ENCODE assay signal across 12 cellular contexts in the genomic region with DNA sequence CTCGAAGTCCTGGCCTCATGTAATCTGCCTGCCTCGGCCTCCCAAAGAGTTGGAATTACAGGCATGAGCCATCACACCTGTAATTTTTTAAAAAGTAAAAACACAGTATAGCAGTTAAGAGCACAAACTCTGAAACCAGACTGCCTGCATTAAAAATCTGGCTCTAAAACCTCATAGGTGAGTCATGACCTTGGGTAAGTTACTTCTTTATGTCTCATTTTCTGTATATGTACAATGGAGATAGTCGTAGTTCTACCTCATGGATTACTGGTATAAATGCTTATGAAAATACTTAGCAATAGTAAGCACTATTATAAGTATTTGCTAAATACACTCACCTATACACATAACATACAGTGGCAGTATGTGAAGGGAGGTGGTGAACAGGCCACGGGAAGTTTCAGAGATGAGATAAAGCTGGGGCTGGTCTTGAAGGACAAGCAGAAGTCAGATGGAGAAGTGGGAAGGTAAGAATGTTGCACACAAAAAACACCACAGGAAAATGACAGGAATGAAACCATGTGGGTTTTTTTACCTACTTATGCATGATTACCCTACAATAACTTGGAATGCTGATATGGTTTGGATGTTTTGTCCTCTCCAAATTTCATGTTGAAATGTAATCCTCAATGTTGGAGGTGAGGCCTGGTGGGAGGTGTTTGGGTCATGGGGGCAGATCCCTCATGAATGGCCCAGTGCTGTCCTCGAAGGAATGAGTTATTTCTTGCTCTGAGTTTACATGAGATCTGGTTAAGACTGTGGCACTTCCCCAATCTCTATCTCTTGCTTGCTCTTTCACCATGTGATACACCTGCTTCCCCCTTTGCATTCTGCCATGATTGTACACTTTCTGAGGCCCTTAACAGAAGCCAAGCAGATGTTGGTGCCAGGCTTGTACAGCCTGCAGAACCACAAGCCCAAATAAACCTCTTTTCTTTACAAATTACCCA. TPM values are rescaled to one million over a fixed set of nuclear protein-coding genes. Genes with fewer than 3 reads are reported as not detected.
DNase-seq lines count a peak whose midpoint lies in the region; ATAC-seq, FAIRE-seq and TF ChIP-seq lines count a peak whose summit lies in the region.
"Had no signal": no experiment of that assay in that cellular context is flagged by ENCODE, and none has a peak within 500 bp of the region (broad histone marks: within the 10 kb centered on the region; RNA-seq: fewer than 3 reads in every experiment).

No MANE protein-coding gene starts in this region.

- H3K9me2 ChIP-seq in OCI-LY7 (ENCODE audit: insufficient read depth, low read length): no peaks in the 10 kb centered on the region
- no peaks in the 10 kb centered on the region for H3K9me2 ChIP-seq in hepatocyte (replicated peaks; ENCODE audit: insufficient read depth)

- H3K36me3 ChIP-seq in OCI-LY7 (ENCODE audit: insufficient read depth, low read length): peaks cover 5% of the 10 kb centered on the region; the same call in 1 of the 2 replicates
- no peaks in the 10 kb centered on the region for H3K36me3 ChIP-seq in bronchial epithelial cell (ENCODE audit: control insufficient read depth, insufficient read depth, low read length)
- H3K36me3 ChIP-seq in hepatocyte (replicated peaks; ENCODE audit: insufficient read depth, low read depth): no peaks in the 10 kb centered on the region
- H3K36me3 ChIP-seq: breast epithelium, prostate gland had no signal

- H3K27ac Mint-ChIP-seq in activated naive CD4-positive, alpha-beta T cell treated with anti-CD3 and anti-CD28 coated beads, Interleukin-2, amount 50 U/mL, for 24 hours: peak overlapping the region; percentile 55
- peak overlapping the region; percentile 6 to 70 for H3K27ac Mint-ChIP-seq in stimulated activated naive CD8-positive, alpha-beta T cell treated with anti-CD3 and anti-CD28 coated beads, Interleukin-15, amount 100 ng/mL, for 72 hours

- WGBS in hepatocyte (ENCODE audit: low lambda C conversion rate, missing lambda C conversion rate): 84% methylated on average over 5 of the region's 5 CpGs

- H3K4me3 ChIP-seq in OCI-LY7 (ENCODE audit: low read depth, low read length, poor library complexity, severe bottlenecking) (no peak overlapping the region), bronchial epithelial cell (ENCODE audit: low read depth, low read length) (no peak overlapping the region), hepatocyte (no peak overlapping the region)
- H3K4me3 ChIP-seq: breast epithelium, prostate gland had no signal

- peaks cover 49% of the 10 kb centered on the region; the same call in 1 of the 2 replicates for H3K79me2 ChIP-seq in OCI-LY7 (ENCODE audit: insufficient read depth, low read depth, low read length)
- H3K79me2 ChIP-seq in hepatocyte: peaks cover 92% of the 10 kb centered on the region

- H2AFZ ChIP-seq in OCI-LY7 (ENCODE audit: low read length) (no peak overlapping the region), hepatocyte (no peak overlapping the region)

- no TSS peak for BruUV-seq in OCI-LY7 (replicated peaks; lab: Mats Ljungman, UMichigan)

- no peaks in the 10 kb centered on the region for H3K27me3 Mint-ChIP-seq in activated naive CD4-positive, alpha-beta T cell treated with anti-CD3 and anti-CD28 coated beads, Interleukin-2, amount 50 U/mL, for 24 hours
- no peaks in the 10 kb centered on the region for H3K27me3 Mint-ChIP-seq in stimulated activated naive CD8-positive, alpha-beta T cell treated with anti-CD3 and anti-CD28 coated beads, Interleukin-15, amount 100 ng/mL, for 72 hours

- peak; percentile 32 for FAIRE-seq in bronchial epithelial cell (lab: Jason Lieb, UNC)

- H3K27ac ChIP-seq in OCI-LY7 (ENCODE audit: low read depth, low read length, poor library complexity, severe bottlenecking) (no peak overlapping the region), hepatocyte (no peak overlapping the region)
- H3K27ac ChIP-seq: breast epithelium, KMS-11, prostate gland had no signal

- TF ChIP-seq CTCF in OCI-LY7 (conservative IDR thresholded peaks at IDR 0.05; ENCODE audit: low read length) (no peak), bronchial epithelial cell (IDR thresholded peaks at IDR 0.05; ENCODE audit: insufficient read depth, low read length, severe bottlenecking) (no peak), hepatocyte (IDR thresholded peaks at IDR 0.05; ENCODE audit: poor library complexity) (no peak)

- POLR2A ChIA-PET in OCI-LY7 (lab: Charles Lee): no interaction called here

- peaks cover 62% of the 10 kb centered on the region for H3K4me1 Mint-ChIP-seq in activated naive CD4-positive, alpha-beta T cell treated with anti-CD3 and anti-CD28 coated beads, Interleukin-2, amount 50 U/mL, for 24 hours
- peaks cover 45% of the 10 kb centered on the region for H3K4me1 Mint-ChIP-seq in stimulated activated naive CD8-positive, alpha-beta T cell treated with anti-CD3 and anti-CD28 coated beads, Interleukin-15, amount 100 ng/mL, for 72 hours

- H3K27me3 ChIP-seq in bronchial epithelial cell (ENCODE audit: control insufficient read depth, insufficient read depth, low read length) (no peaks in the 10 kb centered on the region), hepatocyte (no peaks in the 10 kb centered on the region)
- H3K27me3 ChIP-seq: breast epithelium had no signal

- H3K9me3 Mint-ChIP-seq in activated naive CD4-positive, alpha-beta T cell treated with anti-CD3 and anti-CD28 coated beads, Interleukin-2, amount 50 U/mL, for 24 hours: no peaks in the 10 kb centered on the region
- H3K9me3 Mint-ChIP-seq in stimulated activated naive CD8-positive, alpha-beta T cell treated with anti-CD3 and anti-CD28 coated beads, Interleukin-15, amount 100 ng/mL, for 72 hours: no peaks in the 10 kb centered on the region

- no peak for DNase-seq in activated naive CD4-positive, alpha-beta T cell treated with anti-CD3 and anti-CD28 coated beads, Interleukin-2, amount 50 U/mL, for 16 hours
- DNase-seq in OCI-LY7 (ENCODE audit: low spot score) (peak; percentile 49), bronchial epithelial cell (ENCODE audit: low read depth) (peak; percentile 38), hepatocyte (ENCODE audit: low spot score) (no peak)
- no peak for DNase-seq in stimulated activated naive CD8-positive, alpha-beta T cell treated with anti-CD3 and anti-CD28 coated beads, Interleukin-15, amount 100 ng/mL, for 72 hours
- DNase-seq: left colon had no signal

- no peaks in the 10 kb centered on the region for H3K9me3 ChIP-seq in OCI-LY7 (ENCODE audit: low read length)
- H3K9me3 ChIP-seq in hepatocyte (ENCODE audit: low read depth): no peaks in the 10 kb centered on the region
- H3K9me3 ChIP-seq: breast epithelium, prostate gland had no signal

- ATAC-seq in stimulated activated naive CD8-positive, alpha-beta T cell treated with anti-CD3 and anti-CD28 coated beads, Interleukin-15, amount 100 ng/mL, for 72 hours: peak; percentile 62
- ATAC-seq in GM19452 (IDR thresholded peaks at IDR 0.05; ENCODE audit: unreplicated experiment): no peak
- no peak for ATAC-seq in HG03039 (IDR thresholded peaks at IDR 0.05; ENCODE audit: unreplicated experiment)
- ATAC-seq: left colon had no signal

- CTCF ChIA-PET in OCI-LY7 (lab: Charles Lee; ENCODE audit: unreplicated experiment): no interaction called here

- H3K4me1 ChIP-seq in OCI-LY7 (ENCODE audit: insufficient read depth, low read length, poor library complexity, severe bottlenecking) (peaks cover 20% of the 10 kb centered on the region), hepatocyte (ENCODE audit: insufficient read depth) (no peaks in the 10 kb centered on the region)
- H3K4me1 ChIP-seq: breast epithelium, prostate gland had no signal

- H3K4me2 ChIP-seq in OCI-LY7 (ENCODE audit: low read length) (no peak overlapping the region), hepatocyte (no peak overlapping the region)
- H3K4me2 ChIP-seq: KMS-11 had no signal

- H3K4me3 Mint-ChIP-seq in activated naive CD4-positive, alpha-beta T cell treated with anti-CD3 and anti-CD28 coated beads, Interleukin-2, amount 50 U/mL, for 24 hours: no peak overlapping the region
- peak overlapping the region in 1 of 2 donors; percentile 0 for H3K4me3 Mint-ChIP-seq in stimulated activated naive CD8-positive, alpha-beta T cell treated with anti-CD3 and anti-CD28 coated beads, Interleukin-15, amount 100 ng/mL, for 72 hours

- no peaks in the 10 kb centered on the region for H3K36me3 Mint-ChIP-seq in activated naive CD4-positive, alpha-beta T cell treated with anti-CD3 and anti-CD28 coated beads, Interleukin-2, amount 50 U/mL, for 24 hours

- intact Hi-C loops in OCI-LY7 (cut with micrococcal nuclease; ENCODE audit: unreplicated experiment): no loop called here

- peaks cover 3% of the 10 kb centered on the region; the same call in 1 of the 2 replicates for H4K20me1 ChIP-seq in OCI-LY7 (ENCODE audit: insufficient read depth, low read length)
- peaks cover 35% of the 10 kb centered on the region for H4K20me1 ChIP-seq in hepatocyte (ENCODE audit: insufficient read depth, poor library complexity, severe bottlenecking)

RNA-seq across cellular contexts. Expression of a gene that starts 33.9 kb away (rescaled TPM):
- 35.4 and 36.8 TPM in 2 replicates for total RNA-seq in OCI-LY7 (2014; rRNA removed; shearing (Covaris generic))
- total RNA-seq in OCI-LY7 (2022) (69.7 and 81.0 TPM in 2 replicates), bronchial epithelial cell (5.3 and 5.5 TPM in 2 replicates), hepatocyte (46.2 and 55.6 TPM in 2 replicates)
- 18.5 and 23.0 TPM in 2 replicates for polyA plus RNA-seq in hepatocyte

Comparison
In these comparisons a context has a peak if more than half of its experiments do, and no peak if none do; other contexts are left out.
1. DNase-seq: peak in OCI-LY7 (single experiment) and bronchial epithelial cell (single experiment); none in activated naive CD4-positive, alpha-beta T cell treated with anti-CD3 and anti-CD28 coated beads, Interleukin-2, amount 50 U/mL, for 16 hours (single experiment), stimulated activated naive CD8-positive, alpha-beta T cell treated with anti-CD3 and anti-CD28 coated beads, Interleukin-15, amount 100 ng/mL, for 72 hours (0 of 2) and hepatocyte (single experiment).